Comparison of ENCODE assay signal across 22 cellular contexts in the genomic region with DNA sequence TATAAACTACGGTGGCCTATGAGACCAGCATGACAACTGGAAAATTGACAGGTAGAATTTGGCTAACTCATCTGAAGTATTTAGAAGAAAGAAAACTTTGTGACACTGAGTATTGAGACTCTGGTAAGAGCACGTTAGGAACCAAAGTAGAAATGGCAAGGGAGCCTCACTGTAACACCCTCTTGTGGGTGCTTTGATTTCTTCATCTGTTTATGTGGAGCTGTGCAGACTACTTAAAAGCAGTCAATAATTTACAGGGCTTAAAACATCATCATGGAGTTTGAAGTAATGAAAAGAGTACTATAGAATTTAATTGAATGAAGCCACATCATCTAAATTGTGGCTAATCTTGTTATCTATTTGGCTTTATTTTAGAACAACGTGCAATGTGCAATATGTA.
DNase-seq lines count a peak whose midpoint lies in the region; TF ChIP-seq lines count a peak whose summit lies in the region.
"Had no signal": no experiment of that assay in that cellular context is flagged by ENCODE, and none has a peak within 500 bp of the region (broad histone marks: within the 10 kb centered on the region; RNA-seq: fewer than 3 reads in every experiment).

No MANE protein-coding gene starts in this region.

- H3K27ac ChIP-seq in osteoblast (ENCODE audit: low read depth, low read length) (no peak overlapping the region), right atrium auricular region (no peak overlapping the region)
- H3K27ac ChIP-seq: HL-60, SK-N-MC had no signal

- H3K4me3 ChIP-seq in BE2C (ENCODE audit: low read depth, low read length) (no peak overlapping the region), osteoblast (ENCODE audit: insufficient read depth, low read length) (no peak overlapping the region), right atrium auricular region (no peak overlapping the region)
- no peak overlapping the region for H3K4me3 ChIP-seq in Jurkat, Clone E6-1 (ENCODE audit: low read length)
- H3K4me3 ChIP-seq: SK-N-MC had no signal

- TF ChIP-seq CTCF in BE2C (IDR thresholded peaks at IDR 0.05; ENCODE audit: low read depth, low read length) = 0 out of 2 replicates have a peak, but pooled peaks have one; percentile 7
- peak; percentile 7 for TF ChIP-seq CTCF in chondrocyte (IDR thresholded peaks at IDR 0.05)
- TF ChIP-seq CTCF in osteoblast (IDR thresholded peaks at IDR 0.05; ENCODE audit: extremely low read depth, low read depth, low read length) = peak; percentile 14
- no peak for TF ChIP-seq CTCF in right atrium auricular region (IDR thresholded peaks at IDR 0.05)
- TF ChIP-seq CTCF in GM13977 (IDR thresholded peaks at IDR 0.05; ENCODE audit: extremely low read depth, insufficient read depth, missing control alignments) = no peak

- H3K27ac Mint-ChIP-seq in chondrocyte (ENCODE audit: unreplicated experiment) = no peak overlapping the region
- H3K27ac Mint-ChIP-seq: IgD-negative memory B cell had no signal

- no peak overlapping the region for H2AFZ ChIP-seq in osteoblast (ENCODE audit: low read length)

- H3K4me1 ChIP-seq in BE2C (no peaks in the 10 kb centered on the region; the same call in 1 of the 2 replicates), osteoblast (ENCODE audit: insufficient read depth, low read length) (no peaks in the 10 kb centered on the region), right atrium auricular region (no peaks in the 10 kb centered on the region)

- no peaks in the 10 kb centered on the region for H3K36me3 Mint-ChIP-seq in chondrocyte (ENCODE audit: low read depth)
- H3K36me3 Mint-ChIP-seq: IgD-negative memory B cell had no signal

- H4K20me1 ChIP-seq in osteoblast (ENCODE audit: insufficient read depth, low read length) = no peaks in the 10 kb centered on the region

- H3K9me3 Mint-ChIP-seq in chondrocyte (ENCODE audit: low read depth) = no peaks in the 10 kb centered on the region
- H3K9me3 Mint-ChIP-seq: IgD-negative memory B cell had no signal

- no peak overlapping the region for H3K4me3 Mint-ChIP-seq in chondrocyte (ENCODE audit: unreplicated experiment)
- H3K4me3 Mint-ChIP-seq: IgD-negative memory B cell had no signal

- H3K79me2 ChIP-seq in osteoblast (ENCODE audit: insufficient read depth, low read length) = no peaks in the 10 kb centered on the region

- H3K36me3 ChIP-seq in BE2C (no peaks in the 10 kb centered on the region), osteoblast (ENCODE audit: insufficient read depth, low read length) (no peaks in the 10 kb centered on the region), right atrium auricular region (no peaks in the 10 kb centered on the region)

- no peaks in the 10 kb centered on the region for H3K27me3 Mint-ChIP-seq in chondrocyte (ENCODE audit: low read depth)
- H3K27me3 Mint-ChIP-seq: IgD-negative memory B cell had no signal

- H3K4me2 ChIP-seq in osteoblast (ENCODE audit: insufficient read depth, low read length) = no peak overlapping the region

- no peaks in the 10 kb centered on the region; the same call in 1 of the 2 replicates for H3K27me3 ChIP-seq in BE2C
- H3K27me3 ChIP-seq in osteoblast (ENCODE audit: insufficient read depth, low read length) = no peaks in the 10 kb centered on the region
- no peaks in the 10 kb centered on the region for H3K27me3 ChIP-seq in right atrium auricular region

- in situ Hi-C loops in GM13977 (cut with MboI; ENCODE audit: low pct_unique_long_range_greater_than_20kb, low sequenced_read_pairs, unreplicated experiment) = no loop called here

- no peaks in the 10 kb centered on the region for H3K9me3 ChIP-seq in BE2C
- no peaks in the 10 kb centered on the region for H3K9me3 ChIP-seq in osteoblast (ENCODE audit: low read depth, low read length)
- H3K9me3 ChIP-seq in right atrium auricular region = no peaks in the 10 kb centered on the region

- DNase-seq in BE2C (no peak), chondrocyte (ENCODE audit: low spot score) (no peak), osteoblast (ENCODE audit: insufficient read length, low spot score, missing footprints) (no peak), midbrain (lab: John Stamatoyannopoulos, UW) (no peak), right atrium auricular region (ENCODE audit: low spot score) (no peak), GM13977 (ENCODE audit: low spot score) (no peak)
- DNase-seq in Jurkat, Clone E6-1 (ENCODE audit: low read depth, low spot score) = peak; percentile 16
- DNase-seq in activated CD8-positive, alpha-beta memory T cell treated with anti-CD3 and anti-CD28 coated beads for 24 hours = no peak
- DNase-seq: C1 segment of cervical spinal cord; DMS79 treated with DMSO at 0.1 percent for 48 hours; H7; Kasumi-1; NCI-H1092 treated with DMSO at 0.1 percent for 48 hours; NCI-H146; NCI-H2081; NCI-H2171 treated with DMSO at 0.1 percent for 48 hours; NCI-H446; NK-92 treated with Interleukin-12 subunit alpha and Interleukin-12 subunit beta, amount 100 ng/mL, for 24 hours; Right ventricle myocardium superior had no signal

- H3K4me1 Mint-ChIP-seq in chondrocyte (ENCODE audit: low read depth) = no peaks in the 10 kb centered on the region
- H3K4me1 Mint-ChIP-seq: IgD-negative memory B cell had no signal

Comparison
In these comparisons a context has a peak if more than half of its experiments do, and no peak if none do; other contexts are left out.
1. CTCF ChIP-seq: peak in BE2C (single experiment), chondrocyte (single experiment) and osteoblast (single experiment); none in right atrium auricular region (0 of 2) and GM13977 (single experiment).